8 cellular contexts compared by ENCODE assay signal in genomic region chr18:49725809-49726514, GRCh38.
DNase-seq lines count a peak whose midpoint lies in the region; ATAC-seq and TF ChIP-seq lines count a peak whose summit lies in the region.

No MANE protein-coding gene starts in this region.

- peak; percentile 47; the same call in 1 of the 3 replicates for ATAC-seq in RWPE2 (ENCODE audit: low read depth)
- ATAC-seq in omental fat pad (ENCODE audit: low FRiP score): peak; percentile 78
- no peak for ATAC-seq in HG03432 (IDR thresholded peaks at IDR 0.05; ENCODE audit: unreplicated experiment)

- in situ Hi-C loops in Caki2 (cut with HindIII; ENCODE audit: low pct_unique_long_range_greater_than_20kb, low sequenced_read_pairs): no loop called here

- peak overlapping the region; percentile 28 for H3K27ac ChIP-seq in RWPE2 (ENCODE audit: poor library complexity, severe bottlenecking)

- no peak for TF ChIP-seq CTCF in RWPE2 (IDR thresholded peaks at IDR 0.05; ENCODE audit: poor library complexity, severe bottlenecking)
- peak; percentile 55 for TF ChIP-seq CTCF in fibroblast of the aortic adventitia (IDR thresholded peaks at IDR 0.05; ENCODE audit: insufficient read depth, low read length)
- no peak for TF ChIP-seq CTCF in omental fat pad (IDR thresholded peaks at IDR 0.05)

- no peaks in the 10 kb centered on the region for H3K9me3 ChIP-seq in RWPE2 (ENCODE audit: severe bottlenecking)

- H3K36me3 ChIP-seq in RWPE2 (ENCODE audit: low read depth): no peaks in the 10 kb centered on the region

- no peak overlapping the region for H3K4me3 ChIP-seq in RWPE2 (ENCODE audit: severe bottlenecking)
- no peak overlapping the region for H3K4me3 ChIP-seq in fibroblast of the aortic adventitia (ENCODE audit: low read depth, low read length)

- DNase-seq in Caki2 (ENCODE audit: low read depth) (peak; percentile 55), RWPE2 (ENCODE audit: low spot score) (no peak), fibroblast of the aortic adventitia (ENCODE audit: low read depth) (peak; percentile 99), omental fat pad (ENCODE audit: low spot score) (no peak), NCI-H1417 treated with DMSO at 0.1 percent for 48 hours (lab: John Stamatoyannopoulos, UW) (no peak), NCI-H1048 (lab: John Stamatoyannopoulos, UW) (no peak)
- no peak for DNase-seq in activated naive CD4-positive, alpha-beta T cell (lab: John Stamatoyannopoulos, UW)

- H3K27me3 ChIP-seq in RWPE2 (ENCODE audit: insufficient read depth, poor library complexity, severe bottlenecking): no peaks in the 10 kb centered on the region

- H3K4me1 ChIP-seq in RWPE2 (ENCODE audit: insufficient read depth, poor library complexity, severe bottlenecking): peaks cover 14% of the 10 kb centered on the region

Comparison
In these comparisons a context has a peak if more than half of its experiments do, and no peak if none do; other contexts are left out.
1. DNase-seq: peak in Caki2 (single experiment) and fibroblast of the aortic adventitia (single experiment); none in RWPE2 (single experiment), omental fat pad (single experiment), activated naive CD4-positive, alpha-beta T cell (0 of 4), NCI-H1417 treated with DMSO at 0.1 percent for 48 hours (single experiment) and NCI-H1048 (single experiment).